Comparison of ENCODE assay signal across 1 cellular context in the genomic region with DNA sequence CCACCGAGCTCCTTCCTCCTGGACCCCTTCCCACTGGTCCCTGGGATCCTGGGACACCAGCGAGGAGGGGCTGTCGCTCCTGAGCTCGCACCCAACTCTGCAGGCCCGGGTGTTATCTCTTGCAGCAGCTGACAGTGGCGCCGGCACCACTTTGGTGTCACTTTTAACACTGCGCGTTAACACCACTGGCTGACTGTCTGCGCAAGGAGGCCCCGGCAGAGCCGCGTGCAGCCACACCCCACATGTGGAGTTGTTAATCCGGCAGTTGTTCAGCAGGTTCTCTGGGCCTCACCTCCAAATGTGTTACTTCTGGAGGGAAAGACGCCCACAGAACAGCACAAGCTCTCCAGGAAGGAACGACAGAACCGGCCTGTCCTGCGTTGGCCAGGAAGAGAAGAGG.
TF ChIP-seq lines count a peak whose summit lies in the region.

No MANE protein-coding gene starts in this region.

TF ChIP-seq in SK-N-SH treated with all-trans-retinoic acid at 6 μM for 48 hours, 23 proteins besides CTCF, POLR2A, EP300 and RAD21 (continued from another document):
- TF ChIP-seq, protein P1, sequence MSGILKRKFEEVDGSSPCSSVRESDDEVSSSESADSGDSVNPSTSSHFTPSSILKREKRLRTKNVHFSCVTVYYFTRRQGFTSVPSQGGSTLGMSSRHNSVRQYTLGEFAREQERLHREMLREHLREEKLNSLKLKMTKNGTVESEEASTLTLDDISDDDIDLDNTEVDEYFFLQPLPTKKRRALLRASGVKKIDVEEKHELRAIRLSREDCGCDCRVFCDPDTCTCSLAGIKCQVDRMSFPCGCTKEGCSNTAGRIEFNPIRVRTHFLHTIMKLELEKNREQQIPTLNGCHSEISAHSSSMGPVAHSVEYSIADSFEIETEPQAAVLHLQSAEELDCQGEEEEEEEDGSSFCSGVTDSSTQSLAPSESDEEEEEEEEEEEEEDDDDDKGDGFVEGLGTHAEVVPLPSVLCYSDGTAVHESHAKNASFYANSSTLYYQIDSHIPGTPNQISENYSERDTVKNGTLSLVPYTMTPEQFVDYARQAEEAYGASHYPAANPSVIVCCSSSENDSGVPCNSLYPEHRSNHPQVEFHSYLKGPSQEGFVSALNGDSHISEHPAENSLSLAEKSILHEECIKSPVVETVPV (CRISPR knock-in tag; IDR thresholded peaks at IDR 0.05), result no peak
- no peak for TF ChIP-seq SNAI2 (CRISPR knock-in tag; IDR thresholded peaks at IDR 0.05)
